Comparison of ENCODE assay signal across 27 cellular contexts in the genomic region with DNA sequence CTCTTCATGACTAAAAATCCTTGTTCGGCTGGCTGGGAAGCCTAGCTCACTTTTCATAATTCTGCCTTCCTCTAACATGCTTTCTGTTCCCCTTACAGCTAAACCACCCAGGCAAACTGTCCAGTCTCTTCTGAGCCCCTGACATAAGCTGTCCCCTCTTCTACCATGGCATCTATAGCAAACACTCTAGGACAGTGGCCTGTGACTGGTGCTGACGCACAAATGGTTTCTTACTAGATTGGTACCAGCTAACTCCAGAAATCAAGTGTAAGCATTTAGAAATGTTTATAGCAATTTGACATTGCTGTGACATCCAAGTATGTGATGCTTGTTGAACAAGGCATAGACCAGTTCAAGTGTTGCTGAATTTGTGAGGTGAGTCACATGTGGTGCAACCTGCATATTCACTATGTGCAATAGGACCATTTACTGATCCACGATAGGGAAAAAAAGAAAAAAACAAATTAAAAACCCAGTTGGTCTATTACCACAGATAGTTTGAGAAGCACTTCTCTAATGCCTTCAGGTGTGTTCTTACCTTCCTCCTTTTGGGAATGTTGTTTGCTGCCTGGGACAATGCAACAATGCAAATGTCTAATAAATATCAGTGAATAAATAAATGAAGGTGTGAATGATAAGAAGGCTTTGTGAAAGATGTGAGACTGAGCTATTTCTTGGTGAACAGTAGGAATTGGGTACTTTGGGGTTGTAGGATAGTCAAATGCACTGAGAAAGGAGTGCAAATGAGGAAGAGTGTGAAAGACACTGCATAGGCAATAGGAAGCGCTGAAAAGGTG.
"Had no signal": no experiment of that assay in that cellular context is flagged by ENCODE, and none has a peak within 500 bp of the region (broad histone marks: within the 10 kb centered on the region; RNA-seq: fewer than 3 reads in every experiment).

No MANE protein-coding gene starts in this region.

- ATAC-seq: body of pancreas, gastroesophageal sphincter, left colon had no signal

- H3K4me1 ChIP-seq: adrenal gland, body of pancreas, gastroesophageal sphincter, right lobe of liver, tibial nerve had no signal

- H3K27me3 ChIP-seq: adrenal gland, body of pancreas, dorsolateral prefrontal cortex, gastroesophageal sphincter, neutrophil, right lobe of liver, suprapubic skin, tibial nerve had no signal

- H3K27ac Mint-ChIP-seq: activated CD4-positive, alpha-beta memory T cell treated with anti-CD3 and anti-CD28 coated beads for 36 hours; activated naive CD4-positive, alpha-beta T cell treated with anti-CD3 and anti-CD28 coated beads for 36 hours; activated naive CD8-positive, alpha-beta T cell treated with anti-CD3 and anti-CD28 coated beads for 36 hours; activated T-helper 1 cell treated with anti-CD3 and anti-CD28 coated beads, Interleukin-12 subunit alpha, Interleukin-12 subunit beta, Interleukin-2, Interleukin-4 antibody, amounts not matched to agents 30 ng/mL and 10 ng/mL and 1 ng/mL, durations not matched to agents 14 hours and 24 hours and 36 hours; mesothelial cell of epicardium; naive B cell; nephron progenitor cell; stimulated activated naive B cell treated with anti-CD40 and anti-IgM and Interleukin-4, amounts not matched to agents 10 μg/mL and 1 μg/mL and 100 μg/mL, for 72 hours; T-helper 2 cell treated with Interferon-gamma antibody and Interleukin-4, amounts not matched to agents 5 μg/mL and 100 μg/mL, for 36 hours had no signal

- H3K9me3 ChIP-seq: body of pancreas, gastroesophageal sphincter, neutrophil, right lobe of liver, suprapubic skin, tibial nerve had no signal

- H3K27me3 Mint-ChIP-seq: activated CD4-positive, alpha-beta memory T cell treated with anti-CD3 and anti-CD28 coated beads for 36 hours; activated naive CD8-positive, alpha-beta T cell treated with anti-CD3 and anti-CD28 coated beads for 36 hours; stimulated activated naive B cell treated with anti-CD40 and anti-IgM and Interleukin-4, amounts not matched to agents 10 μg/mL and 1 μg/mL and 100 μg/mL, for 72 hours had no signal

- H3K36me3 Mint-ChIP-seq: activated CD4-positive, alpha-beta memory T cell treated with anti-CD3 and anti-CD28 coated beads for 36 hours; activated naive CD8-positive, alpha-beta T cell treated with anti-CD3 and anti-CD28 coated beads for 36 hours; naive B cell; stimulated activated naive B cell treated with anti-CD40 and anti-IgM and Interleukin-4, amounts not matched to agents 10 μg/mL and 1 μg/mL and 100 μg/mL, for 72 hours had no signal

- H3K4me3 ChIP-seq: adrenal gland, body of pancreas, coronary artery, dorsolateral prefrontal cortex, gastroesophageal sphincter, right lobe of liver, suprapubic skin, tibial nerve had no signal

- DNase-seq: activated CD4-positive, alpha-beta memory T cell treated with anti-CD3 and anti-CD28 coated beads for 36 hours; activated CD4-positive, alpha-beta T cell treated with anti-CD3 and anti-CD28 coated beads for 4 hours; activated CD8-positive, alpha-beta memory T cell treated with anti-CD3 and anti-CD28 coated beads, Interleukin-2, amount 50 U/mL, for 4 hours; activated effector memory CD4-positive, alpha-beta T cell treated with anti-CD3 and anti-CD28 coated beads, Interleukin-2, amount 50 U/mL, for 16 hours; activated naive CD4-positive, alpha-beta T cell treated with anti-CD3 and anti-CD28 coated beads for 36 hours; activated naive CD8-positive, alpha-beta T cell treated with anti-CD3 and anti-CD28 coated beads for 36 hours; activated T-cell treated with anti-CD3 and anti-CD28 coated beads, Interleukin-2, amount 50 U/mL, for 1 hour; adrenal gland; aorta; body of pancreas; dorsolateral prefrontal cortex; effector memory CD4-positive, alpha-beta T cell; hippocampal formation; left colon; naive B cell; nephron progenitor cell; right lobe of liver; stimulated activated CD4-positive, alpha-beta T cell treated with anti-CD3 and anti-CD28 coated beads, Interleukin-4, amount 100 ng/mL, for 1 hour; stimulated activated naive B cell treated with anti-CD40 and anti-IgM and Interleukin-4, amounts not matched to agents 10 μg/mL and 1 μg/mL and 100 μg/mL, for 72 hours had no signal

- H3K27ac ChIP-seq: adrenal gland, body of pancreas, coronary artery, dorsolateral prefrontal cortex, gastroesophageal sphincter, neutrophil, right lobe of liver, suprapubic skin, tibial nerve had no signal

- H3K36me3 ChIP-seq: adrenal gland, gastroesophageal sphincter, neutrophil, right lobe of liver, suprapubic skin, tibial nerve had no signal

- H3K4me1 Mint-ChIP-seq: mesothelial cell of epicardium, naive B cell, nephron progenitor cell had no signal

- H3K9me3 Mint-ChIP-seq: activated CD4-positive, alpha-beta memory T cell treated with anti-CD3 and anti-CD28 coated beads for 36 hours; activated naive CD4-positive, alpha-beta T cell treated with anti-CD3 and anti-CD28 coated beads for 36 hours; activated naive CD8-positive, alpha-beta T cell treated with anti-CD3 and anti-CD28 coated beads for 36 hours; activated T-helper 1 cell treated with anti-CD3 and anti-CD28 coated beads, Interleukin-12 subunit alpha, Interleukin-12 subunit beta, Interleukin-2, Interleukin-4 antibody, amounts not matched to agents 30 ng/mL and 10 ng/mL and 1 ng/mL, durations not matched to agents 14 hours and 24 hours and 36 hours; mesothelial cell of epicardium; nephron progenitor cell; stimulated activated naive B cell treated with anti-CD40 and anti-IgM and Interleukin-4, amounts not matched to agents 10 μg/mL and 1 μg/mL and 100 μg/mL, for 72 hours; T-helper 2 cell treated with Interferon-gamma antibody and Interleukin-4, amounts not matched to agents 5 μg/mL and 100 μg/mL, for 36 hours had no signal

- H3K4me3 Mint-ChIP-seq: activated CD4-positive, alpha-beta memory T cell treated with anti-CD3 and anti-CD28 coated beads for 36 hours; activated naive CD4-positive, alpha-beta T cell treated with anti-CD3 and anti-CD28 coated beads for 36 hours; activated naive CD8-positive, alpha-beta T cell treated with anti-CD3 and anti-CD28 coated beads for 36 hours; activated T-helper 1 cell treated with anti-CD3 and anti-CD28 coated beads, Interleukin-12 subunit alpha, Interleukin-12 subunit beta, Interleukin-2, Interleukin-4 antibody, amounts not matched to agents 30 ng/mL and 10 ng/mL and 1 ng/mL, durations not matched to agents 14 hours and 24 hours and 36 hours; mesothelial cell of epicardium; naive B cell; nephron progenitor cell; stimulated activated naive B cell treated with anti-CD40 and anti-IgM and Interleukin-4, amounts not matched to agents 10 μg/mL and 1 μg/mL and 100 μg/mL, for 72 hours; T-helper 2 cell treated with Interferon-gamma antibody and Interleukin-4, amounts not matched to agents 5 μg/mL and 100 μg/mL, for 36 hours had no signal
